ENCODE assay signal across 4 cellular contexts in the genomic region with DNA sequence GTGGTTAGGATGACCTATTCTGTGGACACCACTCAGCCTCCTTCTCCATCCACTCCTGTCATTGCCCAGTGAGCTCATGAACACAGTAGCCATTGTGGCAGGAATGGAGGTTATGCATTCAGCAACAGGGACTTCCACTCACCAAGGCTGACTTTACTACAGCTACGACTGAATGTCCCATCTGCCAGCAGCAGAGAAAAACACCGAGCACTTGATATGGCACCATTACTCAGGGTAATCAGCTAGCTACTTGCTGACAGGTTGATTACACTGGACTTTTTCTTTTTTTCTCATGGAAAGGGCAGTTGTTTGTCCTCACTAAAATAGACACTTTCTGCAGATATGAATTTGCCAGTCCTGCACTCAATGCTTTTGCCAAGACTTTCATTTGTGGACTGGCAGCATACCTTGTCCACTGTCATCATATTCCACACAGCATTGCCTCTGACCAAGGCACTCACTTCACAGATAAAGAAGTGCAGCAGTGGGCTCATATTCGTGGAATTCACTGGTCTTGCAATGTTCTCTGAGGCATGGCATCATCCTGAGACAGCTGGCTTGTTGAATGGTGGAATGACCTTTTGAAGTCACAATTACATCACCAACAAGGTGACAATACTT. TPM values are rescaled to one million over a fixed set of nuclear protein-coding genes. Genes with fewer than 3 reads are reported as not detected.
"Had no signal": no experiment of that assay in that cellular context is flagged by ENCODE, and none has a peak within 500 bp of the region (broad histone marks: within the 10 kb centered on the region; RNA-seq: fewer than 3 reads in every experiment).

No MANE protein-coding gene starts in this region.

- ATAC-seq: GM12878 had no signal

- H3K4me3 ChIP-seq: GM12878 had no signal

- DNase-seq: GDM1, GF-D8 had no signal

RNA-seq across cellular contexts. Expression of a gene that starts 37.3 kb away (rescaled TPM):
- total RNA-seq: G401 had no signal
- polyA plus RNA-seq: GM12878 had no signal
